Comparison of ENCODE assay signal across 17 cellular contexts in genomic region chr3:73471986-73472385, GRCh38.
A peak's percentile ranks its signal among the peaks of the same experiment; 100 is the strongest.
DNase-seq lines count a peak whose midpoint lies in the region; ATAC-seq, FAIRE-seq and TF ChIP-seq lines count a peak whose summit lies in the region.
"Had no signal": no experiment of that assay in that cellular context is flagged by ENCODE, and none has a peak within 500 bp of the region (broad histone marks: within the 10 kb centered on the region; RNA-seq: fewer than 3 reads in every experiment).

No MANE protein-coding gene starts in this region.

- intact Hi-C loops in body of pancreas (cut with DNase I) (no loop called here), heart left ventricle (cut with DNase I) (no loop called here), pancreas (cut with DNase I) (no loop called here)

- H3K4me3 ChIP-seq in body of pancreas (no peak overlapping the region), heart left ventricle (no peak overlapping the region), pancreas (no peak overlapping the region)
- H3K4me3 ChIP-seq: SJCRH30 had no signal

- H3K4me1 ChIP-seq in body of pancreas (peaks cover 69% of the 10 kb centered on the region), heart left ventricle (peaks cover 0 to 53% (median 13%) of the 10 kb centered on the region in 12 donors), pancreas (peaks cover 24 to 48% (median 46%) of the 10 kb centered on the region in 3 donors)
- H3K4me1 ChIP-seq: SJCRH30 had no signal

- WGBS in body of pancreas, 2 donors: 24 to 32% methylated on average over 3 of the region's 3 CpGs
- 34 to 53% (median 44%) methylated on average over 3 of the region's 3 CpGs for WGBS in heart left ventricle, 4 donors
- 29 to 35% methylated on average over 3 of the region's 3 CpGs for WGBS in pancreas, 2 donors

- FAIRE-seq in pancreas (lab: Jason Lieb, UNC): no peak

- no peaks in the 10 kb centered on the region for H3K36me3 Mint-ChIP-seq in activated naive CD4-positive, alpha-beta T cell treated with anti-CD3 and anti-CD28 coated beads, Interleukin-2, amount 50 U/mL, for 72 hours
- H3K36me3 Mint-ChIP-seq: CD14-positive monocyte, IgD-negative memory B cell had no signal

- H3K27ac Mint-ChIP-seq in activated naive CD4-positive, alpha-beta T cell treated with anti-CD3 and anti-CD28 coated beads, Interleukin-2, amount 50 U/mL, for 72 hours: no peak overlapping the region
- H3K27ac Mint-ChIP-seq: CD14-positive monocyte, H9, IgD-negative memory B cell had no signal

- TF ChIP-seq POLR2A in body of pancreas (IDR thresholded peaks at IDR 0.05) (no peak), heart left ventricle (IDR thresholded peaks at IDR 0.05) (no peak), GM18505 (IDR thresholded peaks at IDR 0.05; ENCODE audit: borderline replicate concordance, extremely low read depth, insufficient read depth, insufficient read length) (no peak)

- DNase-seq in body of pancreas (no peak), heart left ventricle (no peak), pancreas (no peak), ACHN (no peak)
- no peak for DNase-seq in activated naive CD4-positive, alpha-beta T cell treated with anti-CD3 and anti-CD28 coated beads, Interleukin-2, amount 50 U/mL, for 72 hours (ENCODE audit: low spot score in 2 of 2)
- DNase-seq: DMS79, H9, Karpas-422, NCI-H1417 treated with DMSO at 0.1 percent for 48 hours, NCI-H2171, PC-3, RPMI8226, SJCRH30 had no signal

- peaks cover 0 to 3% of the 10 kb centered on the region in 2 donors for H3K9me3 Mint-ChIP-seq in activated naive CD4-positive, alpha-beta T cell treated with anti-CD3 and anti-CD28 coated beads, Interleukin-2, amount 50 U/mL, for 72 hours

- H3K27me3 ChIP-seq in body of pancreas (no peaks in the 10 kb centered on the region), heart left ventricle (no peaks in the 10 kb centered on the region), pancreas (no peaks in the 10 kb centered on the region)
- H3K27me3 ChIP-seq: SJCRH30 had no signal

- TF ChIP-seq CTCF in body of pancreas (IDR thresholded peaks at IDR 0.05) (no peak), heart left ventricle (IDR thresholded peaks at IDR 0.05) (no peak), pancreas (IDR thresholded peaks at IDR 0.05) (no peak)

- peak overlapping the region; percentile 7 to 81 (median 38) for H3K27ac ChIP-seq in body of pancreas
- H3K27ac ChIP-seq in heart left ventricle: peak overlapping the region in 6 of 12 donors; percentile 2 to 62 (median 27)
- H3K27ac ChIP-seq in pancreas: peak overlapping the region in 3 of 4 donors; percentile 1 to 76 (median 73)
- H3K27ac ChIP-seq: SJCRH30 had no signal

- H3K9me3 ChIP-seq in body of pancreas (no peaks in the 10 kb centered on the region), heart left ventricle (no peaks in the 10 kb centered on the region), pancreas (no peaks in the 10 kb centered on the region)
- H3K9me3 ChIP-seq: SJCRH30 had no signal

- ATAC-seq in body of pancreas (no peak), heart left ventricle (peak; percentile 14 to 55 (median 42)), pancreas (peak in 2 of 4 donors; percentile 1 to 6), GM18505 (IDR thresholded peaks at IDR 0.05; ENCODE audit: unreplicated experiment) (no peak), HG02763 (IDR thresholded peaks at IDR 0.05; ENCODE audit: unreplicated experiment) (no peak)
- ATAC-seq in activated naive CD4-positive, alpha-beta T cell treated with anti-CD3 and anti-CD28 coated beads, Interleukin-2, amount 50 U/mL, for 72 hours: no peak
- ATAC-seq: PC-3 had no signal

- in situ Hi-C loops in ACHN (cut with HindIII; ENCODE audit: low pct_ligation_motif_present, low pct_unique_long_range_greater_than_20kb, low sequenced_read_pairs): no loop called here

- H3K36me3 ChIP-seq in body of pancreas (replicated peaks in 1 of 2; ENCODE audit: insufficient read depth in 1 of 2, low read depth in 2 of 2) (no peaks in the 10 kb centered on the region), heart left ventricle (no peaks in the 10 kb centered on the region), pancreas (no peaks in the 10 kb centered on the region)
- H3K36me3 ChIP-seq: SJCRH30 had no signal

Comparison
In these comparisons a context has a peak if more than half of its experiments do, and no peak if none do; other contexts are left out.
1. ATAC-seq: peak in heart left ventricle (4 of 4); none in body of pancreas (single experiment), GM18505 (single experiment), HG02763 (single experiment) and activated naive CD4-positive, alpha-beta T cell treated with anti-CD3 and anti-CD28 coated beads, Interleukin-2, amount 50 U/mL, for 72 hours (0 of 2).